11 cellular contexts compared by ENCODE assay signal in genomic region chr16:4360538-4361021, GRCh38. TPM values are rescaled to one million over a fixed set of nuclear protein-coding genes. Genes with fewer than 3 reads are reported as not detected.
DNase-seq lines count a peak whose midpoint lies in the region; ATAC-seq and TF ChIP-seq lines count a peak whose summit lies in the region.
"Had no signal": no experiment of that assay in that cellular context is flagged by ENCODE, and none has a peak within 500 bp of the region (broad histone marks: within the 10 kb centered on the region; RNA-seq: fewer than 3 reads in every experiment).

No MANE protein-coding gene starts in this region.

- H3K18ac ChIP-seq in IMR-90 (ENCODE audit: low read depth, low read length) (no peak overlapping the region), mesenchymal stem cell (ENCODE audit: low read depth in 1 of 2, low read length in 2 of 2) (peak overlapping the region in 1 of 2 experiments; percentile 28)

- H2BK12ac ChIP-seq in mesenchymal stem cell (ENCODE audit: low read length in 2 of 2), result peak overlapping the region in 1 of 2 experiments; percentile 51

- H3K4me3 Mint-ChIP-seq in CD8-positive, alpha-beta memory T cell, result peak overlapping the region in 1 of 7 donors; percentile 32

- no peaks in the 10 kb centered on the region for H3K27me3 Mint-ChIP-seq in CD8-positive, alpha-beta memory T cell

- no peaks in the 10 kb centered on the region for H3K9me3 Mint-ChIP-seq in CD8-positive, alpha-beta memory T cell

- H3K23ac ChIP-seq in IMR-90 (ENCODE audit: low read depth, low read length) (no peak overlapping the region), mesenchymal stem cell (ENCODE audit: low read length in 2 of 2) (no peak overlapping the region)

- H4K5ac ChIP-seq in IMR-90 (ENCODE audit: low read depth, low read length), result no peak overlapping the region

- intact Hi-C loops in IMR-90 (cut with micrococcal nuclease), result no loop called here

- 0 out of 2 replicates have a peak overlapping the region, but pooled peaks have one; percentile 23 for H2AK5ac ChIP-seq in IMR-90 (ENCODE audit: low read depth, low read length)
- no peak overlapping the region for H2AK5ac ChIP-seq in mesenchymal stem cell (ENCODE audit: low read length, severe bottlenecking)

- TF ChIP-seq CTCF in IMR-90 (conservative IDR thresholded peaks at IDR 0.05; ENCODE audit: low read depth, low read length), result no peak

- WGBS in IMR-90 (ENCODE audit: extremely low coverage in 2 of 2, insufficient read length in 1 of 2), 2 experiments, result 72% methylated on average over 2 of the region's 11 CpGs; no CpG with 5 or more reads in 1 of the 2 experiments
- 75% methylated on average over 11 of the region's 11 CpGs for WGBS in mesenchymal stem cell

- H3K27me3 ChIP-seq in IMR-90 (ENCODE audit: control insufficient read depth, insufficient read depth, low read length) (no peaks in the 10 kb centered on the region), mesenchymal stem cell (ENCODE audit: control insufficient read depth in 1 of 2, insufficient read depth in 1 of 2, low read length in 2 of 2) (no peaks in the 10 kb centered on the region)
- no peaks in the 10 kb centered on the region for H3K27me3 ChIP-seq in CD8-positive, alpha-beta memory T cell (ENCODE audit: insufficient read depth, low read length, poor library complexity, severe bottlenecking)

- H3K27ac ChIP-seq in IMR-90 (ENCODE audit: insufficient read depth, low read length) (no peak overlapping the region), mesenchymal stem cell (ENCODE audit: low read length, poor library complexity, severe bottlenecking) (no peak overlapping the region)
- H3K27ac ChIP-seq in CD8-positive, alpha-beta memory T cell (ENCODE audit: low read depth, low read length), result no peak overlapping the region
- H3K27ac ChIP-seq: KMS-11, thoracic aorta had no signal

- H3K4me1 ChIP-seq in IMR-90 (ENCODE audit: control insufficient read depth, insufficient read depth, low read length), result peaks cover 1% of the 10 kb centered on the region; the same call in 1 of the 2 replicates
- peaks cover 19% of the 10 kb centered on the region for H3K4me1 ChIP-seq in mesenchymal stem cell (ENCODE audit: control insufficient read depth, insufficient read depth, low read depth, low read length)
- no peaks in the 10 kb centered on the region for H3K4me1 ChIP-seq in CD8-positive, alpha-beta memory T cell (ENCODE audit: insufficient read depth, low read length)

- H2BK20ac ChIP-seq in IMR-90 (ENCODE audit: low read depth, low read length), result no peak overlapping the region

- H4K8ac ChIP-seq in IMR-90 (ENCODE audit: low read depth in 2 of 2, low read length in 2 of 2) (no peak overlapping the region), mesenchymal stem cell (ENCODE audit: low read length) (peak overlapping the region; percentile 33)

- no peaks in the 10 kb centered on the region for H3K9me1 ChIP-seq in IMR-90 (ENCODE audit: insufficient read depth, low read length)

- H2AK9ac ChIP-seq in IMR-90 (replicated peaks; ENCODE audit: low read depth, low read length, poor library complexity), result peak overlapping the region; percentile 55

- POLR2A ChIA-PET in IMR-90 (lab: Charles Lee; ENCODE audit: unreplicated experiment), result no interaction called here
- POLR2A ChIA-PET in CD8-positive, alpha-beta memory T cell (lab: Charles Lee), result no interaction called here

- H3K27ac Mint-ChIP-seq in CD8-positive, alpha-beta memory T cell, result peak overlapping the region in 3 of 8 donors; percentile 7 to 88 (median 21)

- H3K4me3 ChIP-seq in IMR-90 (ENCODE audit: insufficient read depth, low read depth, low read length) (no peak overlapping the region), mesenchymal stem cell (ENCODE audit: insufficient read depth in 1 of 2, low read depth in 1 of 2, low read length in 2 of 2) (no peak overlapping the region)
- no peak overlapping the region for H3K4me3 ChIP-seq in CD8-positive, alpha-beta memory T cell (ENCODE audit: low read length)
- H3K4me3 ChIP-seq: thoracic aorta had no signal

- H3K14ac ChIP-seq in IMR-90 (replicated peaks; ENCODE audit: low read depth, low read length) (no peak overlapping the region), mesenchymal stem cell (ENCODE audit: low read length in 2 of 2) (peak overlapping the region in 1 of 2 experiments; percentile 53)

- no peak overlapping the region for H3K4me2 ChIP-seq in IMR-90 (ENCODE audit: low read depth, low read length)
- no peak overlapping the region for H3K4me2 ChIP-seq in mesenchymal stem cell (ENCODE audit: low read length, poor library complexity, severe bottlenecking)
- H3K4me2 ChIP-seq: KMS-11 had no signal

- peak; percentile 70 for ATAC-seq in IMR-90 (ENCODE audit: low read depth)
- no peak for ATAC-seq in HG02642 (IDR thresholded peaks at IDR 0.05; ENCODE audit: poor library complexity, unreplicated experiment)

- TF ChIP-seq POLR2A in IMR-90 (IDR thresholded peaks at IDR 0.05; ENCODE audit: low read depth, low read length), result no peak

- H4K91ac ChIP-seq in IMR-90 (ENCODE audit: insufficient read depth, low read depth, low read length), result no peak overlapping the region
- peak overlapping the region; percentile 41 for H4K91ac ChIP-seq in mesenchymal stem cell (ENCODE audit: low read length)

- H2BK15ac ChIP-seq in IMR-90 (ENCODE audit: low read depth, low read length), result no peak overlapping the region
- no peak overlapping the region for H2BK15ac ChIP-seq in mesenchymal stem cell (ENCODE audit: low read depth, poor library complexity, severe bottlenecking)

- no TSS peak for BruUV-seq in IMR-90 (replicated peaks; lab: Mats Ljungman, UMichigan)

- DNase-seq in NCI-H2227 (lab: John Stamatoyannopoulos, UW; ENCODE audit: unreplicated experiment) (peak; percentile 38), NCI-H2227 treated with DMSO at 0.1 percent for 48 hours (lab: John Stamatoyannopoulos, UW) (no peak), IMR-90 (no peak), mesenchymal stem cell (peak; percentile 59), NCI-H2171 treated with DMSO at 0.1 percent for 48 hours (lab: John Stamatoyannopoulos, UW) (no peak)
- peak; percentile 26 to 39 for DNase-seq in activated CD4-positive, alpha-beta T cell treated with anti-CD3 and anti-CD28 coated beads, Interleukin-2, amount 50 U/mL, for 48 hours
- no peak for DNase-seq in CD8-positive, alpha-beta memory T cell
- DNase-seq: anterior cingulate cortex had no signal

- no peak overlapping the region for H3K4ac ChIP-seq in IMR-90 (ENCODE audit: low read depth, low read length)
- peak overlapping the region in 1 of 2 experiments; percentile 4 for H3K4ac ChIP-seq in mesenchymal stem cell (ENCODE audit: low read depth in 1 of 2, low read length in 2 of 2)

- H3K36me3 ChIP-seq in IMR-90 (ENCODE audit: control insufficient read depth, insufficient read depth, low read length) (peaks cover 6% of the 10 kb centered on the region; the same call in 1 of the 2 replicates), mesenchymal stem cell (ENCODE audit: control insufficient read depth in 1 of 2, insufficient read depth in 2 of 2, low read depth in 1 of 2, low read length in 2 of 2) (peaks cover 5 to 58% of the 10 kb centered on the region in 2 experiments)
- H3K36me3 ChIP-seq in CD8-positive, alpha-beta memory T cell (ENCODE audit: insufficient read depth, low read length), result peaks cover 47% of the 10 kb centered on the region

- H2AFZ ChIP-seq in IMR-90 (replicated peaks; ENCODE audit: low read length, poor library complexity), result no peak overlapping the region
- no peak overlapping the region for H2AFZ ChIP-seq in mesenchymal stem cell (ENCODE audit: low read depth, low read length)

- H3K9me3 ChIP-seq in IMR-90 (ENCODE audit: control insufficient read depth, insufficient read depth, low read length), result no peaks in the 10 kb centered on the region
- no peaks in the 10 kb centered on the region for H3K9me3 ChIP-seq in mesenchymal stem cell (ENCODE audit: control insufficient read depth, low read length)
- H3K9me3 ChIP-seq in CD8-positive, alpha-beta memory T cell (ENCODE audit: low read length), result no peaks in the 10 kb centered on the region
- H3K9me3 ChIP-seq: thoracic aorta had no signal

- H3K9ac ChIP-seq in IMR-90 (ENCODE audit: low read depth, low read length), result no peak overlapping the region
- no peak overlapping the region for H3K9ac ChIP-seq in mesenchymal stem cell (ENCODE audit: low read length)
- H3K9ac ChIP-seq: KMS-11 had no signal

- H3K4me1 Mint-ChIP-seq in CD8-positive, alpha-beta memory T cell, result peaks cover 0 to 3% (median 0%) of the 10 kb centered on the region in 3 donors

- in situ Hi-C loops in IMR-90 (cut with MboI; ENCODE audit: low sequenced_read_pairs), result loop anchor here (5.0 kb wide), 1 partner anchor 37 kb away; no protein-coding TSS in a partner anchor

- CTCF ChIA-PET in IMR-90 (lab: Yijun Ruan, JAX), result interaction anchor here (1.4 kb wide), 1 partner anchor 42 kb away, joined by 7 read pairs; no protein-coding TSS in a partner anchor
- CTCF ChIA-PET in CD8-positive, alpha-beta memory T cell (lab: Charles Lee), result interaction anchor here (1.3 kb wide), 1 partner anchor 20 kb away, joined by 3 read pairs; no protein-coding TSS in a partner anchor

- no peak for TF ChIP-seq RAD21 in IMR-90 (IDR thresholded peaks at IDR 0.05; ENCODE audit: low read length)

- dilution Hi-C loops in IMR-90 (cut with HindIII; ENCODE audit: low sequenced_read_pairs, unreplicated experiment), result no loop called here

- no peak overlapping the region for H2BK120ac ChIP-seq in IMR-90 (ENCODE audit: low read depth, low read length)
- no peak overlapping the region for H2BK120ac ChIP-seq in mesenchymal stem cell (ENCODE audit: low read depth, low read length)

- no peak overlapping the region for H3K56ac ChIP-seq in IMR-90 (ENCODE audit: extremely low read depth, insufficient read depth, low read length)

- H2BK5ac ChIP-seq in IMR-90 (ENCODE audit: low read depth, low read length, poor library complexity, severe bottlenecking) (no peak overlapping the region), mesenchymal stem cell (ENCODE audit: low read depth, low read length, poor library complexity, severe bottlenecking) (no peak overlapping the region)

- H3K36me3 Mint-ChIP-seq in CD8-positive, alpha-beta memory T cell, result peaks cover 0 to 85% (median 3%) of the 10 kb centered on the region in 3 donors

- H4K20me1 ChIP-seq in IMR-90 (ENCODE audit: insufficient read depth, low read length), result peaks cover 4% of the 10 kb centered on the region; the same call in 1 of the 2 replicates

- no peaks in the 10 kb centered on the region for H3K79me1 ChIP-seq in IMR-90 (ENCODE audit: low read depth in 1 of 2, low read length in 2 of 2)
- no peaks in the 10 kb centered on the region for H3K79me1 ChIP-seq in mesenchymal stem cell (replicated peaks; ENCODE audit: low read length, poor library complexity, severe bottlenecking)

RNA-seq across cellular contexts. Expression of gene PAM16, which starts 9.5 kb away (rescaled TPM):
- 17.9 and 25.6 TPM in 2 replicates for total RNA-seq in IMR-90 (2012; rRNA removed)
- 48.4 and 69.5 TPM in 2 replicates for polyA plus RNA-seq in IMR-90 (2012; rRNA removed)
- polyA plus RNA-seq in IMR-90 (2012; cell fraction: cytosol; rRNA removed), result 84.0 and 105 TPM in 2 replicates
- polyA plus RNA-seq in IMR-90 (2012; cell fraction: nucleus; rRNA removed; ENCODE audit: low replicate concordance), result 70.0 and 101 TPM in 2 replicates
- polyA plus RNA-seq in mesenchymal stem cell (2013, experiment 1 of 2), result 39.3 TPM
- polyA plus RNA-seq in mesenchymal stem cell (2013, experiment 2 of 2), result 43.3 TPM
- total RNA-seq in CD8-positive, alpha-beta memory T cell, result 10 to 100 TPM; 66.6 to 70.2 TPM
- polyA plus RNA-seq in CD8-positive, alpha-beta memory T cell, result 38.6 TPM

RNA-seq across cellular contexts. Expression of gene VASN, which starts 11.1 kb away (rescaled TPM):
- total RNA-seq in IMR-90 (2012; rRNA removed), result 9.3 and 10.3 TPM in 2 replicates
- 83.8 and 87.2 TPM in 2 replicates for polyA plus RNA-seq in IMR-90 (2012; rRNA removed)
- 83.6 and 183 TPM in 2 replicates for polyA plus RNA-seq in IMR-90 (2012; cell fraction: cytosol; rRNA removed)
- polyA plus RNA-seq in IMR-90 (2012; cell fraction: nucleus; rRNA removed; ENCODE audit: low replicate concordance), result 42.8 and 134 TPM in 2 replicates
- 127 TPM for polyA plus RNA-seq in mesenchymal stem cell (2013, experiment 1 of 2)
- polyA plus RNA-seq in mesenchymal stem cell (2013, experiment 2 of 2), result 127 TPM
- total RNA-seq in CD8-positive, alpha-beta memory T cell, result under 1 TPM in 1 of 2 experiments, not detected in 1; 0.31 TPM
- not detected for polyA plus RNA-seq in CD8-positive, alpha-beta memory T cell

RNA-seq across cellular contexts. Expression of gene GLIS2, which starts 44.7 kb away (rescaled TPM):
- 0.36 and 0.56 TPM in 2 replicates for total RNA-seq in IMR-90 (2012; rRNA removed)
- polyA plus RNA-seq in IMR-90 (2012; rRNA removed), result 8.4 and 9.0 TPM in 2 replicates
- polyA plus RNA-seq in IMR-90 (2012; cell fraction: cytosol; rRNA removed), result 6.1 and 12.6 TPM in 2 replicates
- 15.5 and 36.4 TPM in 2 replicates for polyA plus RNA-seq in IMR-90 (2012; cell fraction: nucleus; rRNA removed; ENCODE audit: low replicate concordance)
- polyA plus RNA-seq in mesenchymal stem cell (2013, experiment 1 of 2), result 20.9 TPM
- polyA plus RNA-seq in mesenchymal stem cell (2013, experiment 2 of 2), result 19.9 TPM
- total RNA-seq in CD8-positive, alpha-beta memory T cell, result under 1 TPM; 0.13 to 0.26 TPM
- polyA plus RNA-seq in CD8-positive, alpha-beta memory T cell, result not detected

RNA-seq across cellular contexts. Expression of gene CORO7, which starts 55.8 kb away (rescaled TPM):
- total RNA-seq in IMR-90 (2012; rRNA removed), result 6.3 and 7.8 TPM in 2 replicates
- 23.6 and 26.7 TPM in 2 replicates for polyA plus RNA-seq in IMR-90 (2012; rRNA removed)
- polyA plus RNA-seq in IMR-90 (2012; cell fraction: cytosol; rRNA removed), result 4.2 and 9.3 TPM in 2 replicates
- polyA plus RNA-seq in IMR-90 (2012; cell fraction: nucleus; rRNA removed; ENCODE audit: low replicate concordance), result 135 and 301 TPM in 2 replicates
- 25.5 TPM for polyA plus RNA-seq in mesenchymal stem cell (2013, experiment 1 of 2)
- polyA plus RNA-seq in mesenchymal stem cell (2013, experiment 2 of 2), result 22.1 TPM
- 10 to 100 TPM; 92.0 to 96.3 TPM for total RNA-seq in CD8-positive, alpha-beta memory T cell
- 129 TPM for polyA plus RNA-seq in CD8-positive, alpha-beta memory T cell

Comparison
In these comparisons a context has a peak if more than half of its experiments do, and no peak if none do; other contexts are left out.
1. DNase-seq: peak in NCI-H2227 (single experiment), activated CD4-positive, alpha-beta T cell treated with anti-CD3 and anti-CD28 coated beads, Interleukin-2, amount 50 U/mL, for 48 hours (2 of 2) and mesenchymal stem cell (single experiment); none in NCI-H2227 treated with DMSO at 0.1 percent for 48 hours (single experiment), IMR-90 (single experiment), CD8-positive, alpha-beta memory T cell (0 of 5) and NCI-H2171 treated with DMSO at 0.1 percent for 48 hours (single experiment).